In genomic region chr3:52147804-52148203, GRCh38 we compare ENCODE assay signal across 24 cellular contexts. TPM values are rescaled to one million over a fixed set of nuclear protein-coding genes. Genes with fewer than 3 reads are reported as not detected.
A peak's percentile ranks its signal among the peaks of the same experiment; 100 is the strongest.
DNase-seq lines count a peak whose midpoint lies in the region; ATAC-seq and TF ChIP-seq lines count a peak whose summit lies in the region.
"Had no signal": no experiment of that assay in that cellular context is flagged by ENCODE, and none has a peak within 500 bp of the region (broad histone marks: within the 10 kb centered on the region; RNA-seq: fewer than 3 reads in every experiment).

No MANE protein-coding gene starts in this region.

- no peaks in the 10 kb centered on the region for H3K9me3 ChIP-seq in IMR-90 (ENCODE audit: control insufficient read depth, insufficient read depth, low read length)
- H3K9me3 ChIP-seq: BE2C, HAP-1, SJSA1 had no signal

- H3K9me3 Mint-ChIP-seq in activated CD4-positive, alpha-beta T cell treated with anti-CD3 and anti-CD28 coated beads, Interleukin-2, amount 10 ng/mL, durations not matched to agents 7 days and 5 days, result no peaks in the 10 kb centered on the region
- H3K9me3 Mint-ChIP-seq: HFFc6, IgD-negative memory B cell had no signal

- H2BK20ac ChIP-seq in IMR-90 (ENCODE audit: low read depth, low read length), result no peak overlapping the region

- 59% methylated on average over 5 of the region's 8 CpGs; no CpG with 5 or more reads in 1 of the 2 experiments for WGBS in IMR-90 (ENCODE audit: extremely low coverage in 2 of 2, insufficient read length in 1 of 2), 2 experiments

- H3K4me1 Mint-ChIP-seq in activated CD4-positive, alpha-beta T cell treated with anti-CD3 and anti-CD28 coated beads, Interleukin-2, amount 10 ng/mL, durations not matched to agents 7 days and 5 days, result peaks cover 19% of the 10 kb centered on the region

- H3K4me1 ChIP-seq in IMR-90 (ENCODE audit: control insufficient read depth, insufficient read depth, low read length), result peaks cover 5% of the 10 kb centered on the region
- H3K4me1 ChIP-seq: HAP-1 had no signal

- peak overlapping the region; percentile 28 for H2AFZ ChIP-seq in IMR-90 (replicated peaks; ENCODE audit: low read length, poor library complexity)

- no peak overlapping the region; the same call in 2 of the 3 replicates for H2BK15ac ChIP-seq in IMR-90 (ENCODE audit: low read depth, low read length)

- intact Hi-C loops in IMR-90 (cut with micrococcal nuclease), result no loop called here

- no peaks in the 10 kb centered on the region for H3K27me3 Mint-ChIP-seq in activated CD4-positive, alpha-beta T cell treated with anti-CD3 and anti-CD28 coated beads, Interleukin-2, amount 10 ng/mL, durations not matched to agents 7 days and 5 days
- H3K27me3 Mint-ChIP-seq: IgD-negative memory B cell had no signal

- H3K56ac ChIP-seq in IMR-90 (ENCODE audit: extremely low read depth, insufficient read depth, low read length), result no peak overlapping the region

- peak overlapping the region; percentile 61; the same call in 1 of the 2 replicates for H2AK5ac ChIP-seq in IMR-90 (ENCODE audit: low read depth, low read length)

- no peaks in the 10 kb centered on the region for H3K27me3 ChIP-seq in IMR-90 (ENCODE audit: control insufficient read depth, insufficient read depth, low read length)
- H3K27me3 ChIP-seq: BE2C, SJSA1 had no signal

- no TSS peak for BruUV-seq in IMR-90 (replicated peaks; lab: Mats Ljungman, UMichigan)

- H3K9me1 ChIP-seq in IMR-90 (ENCODE audit: insufficient read depth, low read length), result peaks cover 4% of the 10 kb centered on the region; the same call in 1 of the 2 replicates

- H3K4me3 ChIP-seq in IMR-90 (ENCODE audit: insufficient read depth, low read depth, low read length) (no peak overlapping the region), astrocyte of the spinal cord (ENCODE audit: low read depth, low read length) (no peak overlapping the region)
- H3K4me3 ChIP-seq: GM12878, HAP-1, SJSA1 had no signal

- no peak overlapping the region for H2BK5ac ChIP-seq in IMR-90 (ENCODE audit: low read depth, low read length, poor library complexity, severe bottlenecking)

- ATAC-seq in IMR-90 (ENCODE audit: low read depth) (peak; percentile 68), HG02571 (IDR thresholded peaks at IDR 0.05; ENCODE audit: unreplicated experiment) (no peak)
- ATAC-seq: GM12878, PC-3, Right ventricle myocardium inferior had no signal

- dilution Hi-C loops in IMR-90 (cut with HindIII; ENCODE audit: low sequenced_read_pairs, unreplicated experiment), result no loop called here

- no peak overlapping the region for H3K4me2 ChIP-seq in IMR-90 (ENCODE audit: low read depth, low read length)

- H3K4ac ChIP-seq in IMR-90 (ENCODE audit: low read depth, low read length), result peak overlapping the region; percentile 38

- TF ChIP-seq CTCF in IMR-90 (conservative IDR thresholded peaks at IDR 0.05; ENCODE audit: low read depth, low read length) (no peak), astrocyte of the spinal cord (IDR thresholded peaks at IDR 0.05; ENCODE audit: low read depth, low read length) (no peak)

- H3K27ac ChIP-seq in IMR-90 (ENCODE audit: insufficient read depth, low read length), result no peak overlapping the region
- H3K27ac ChIP-seq: SJSA1 had no signal

- H3K36me3 Mint-ChIP-seq in activated CD4-positive, alpha-beta T cell treated with anti-CD3 and anti-CD28 coated beads, Interleukin-2, amount 10 ng/mL, durations not matched to agents 7 days and 5 days (ENCODE audit: low read depth), result peaks cover 16% of the 10 kb centered on the region

- no peak overlapping the region for H3K4me3 Mint-ChIP-seq in activated CD4-positive, alpha-beta T cell treated with anti-CD3 and anti-CD28 coated beads, Interleukin-2, amount 10 ng/mL, durations not matched to agents 7 days and 5 days
- H3K4me3 Mint-ChIP-seq: HFFc6, IgD-negative memory B cell had no signal

- peaks cover 18 to 41% of the 10 kb centered on the region in 2 experiments; a peak in 1 of 4 replicates for H3K79me1 ChIP-seq in IMR-90 (ENCODE audit: low read depth in 1 of 2, low read length in 2 of 2)

- POLR2A ChIA-PET in IMR-90 (lab: Charles Lee; ENCODE audit: unreplicated experiment), result no interaction called here
- POLR2A ChIA-PET in activated CD4-positive, alpha-beta T cell treated with anti-CD3 and anti-CD28 coated beads, Interleukin-2, amount 10 ng/mL, durations not matched to agents 7 days and 5 days (lab: Charles Lee), result no interaction called here

- H4K91ac ChIP-seq in IMR-90 (ENCODE audit: insufficient read depth, low read depth, low read length), result peak overlapping the region; percentile 21; the same call in 1 of the 2 replicates

- H4K8ac ChIP-seq in IMR-90 (ENCODE audit: low read depth in 2 of 2, low read length in 2 of 2), result no peak overlapping the region; a peak in 1 of 4 replicates

- in situ Hi-C loops in IMR-90 (cut with MboI; ENCODE audit: low sequenced_read_pairs) (no loop called here), astrocyte of the spinal cord (cut with HindIII; ENCODE audit: low sequenced_read_pairs) (no loop called here)

- H3K18ac ChIP-seq in IMR-90 (ENCODE audit: low read depth, low read length), result no peak overlapping the region

- H4K5ac ChIP-seq in IMR-90 (ENCODE audit: low read depth, low read length), result no peak overlapping the region; the same call in 1 of the 2 replicates

- DNase-seq in IMR-90 (peak; percentile 69), astrocyte of the spinal cord (ENCODE audit: low read depth, low spot score) (peak; percentile 14), islet precursor cell (peak; percentile 31), NCI-H2171 (lab: John Stamatoyannopoulos, UW) (no peak)
- DNase-seq in activated CD4-positive, alpha-beta T cell treated with anti-CD3 and anti-CD28 coated beads, Interleukin-2, amount 10 ng/mL, durations not matched to agents 7 days and 5 days, result no peak
- DNase-seq in activated effector memory CD4-positive, alpha-beta T cell treated with anti-CD3 and anti-CD28 coated beads, Interleukin-2, amount 50 U/mL, for 16 hours, result no peak
- DNase-seq: BE2C, GDM1, GOT3, HFFc6, NCI-H1092, NCI-H1417 treated with DMSO at 0.1 percent for 48 hours, NCI-H1694 treated with DMSO at 0.1 percent for 48 hours, NCI-H2081, NCI-H226, NCI-H510A, NCI-H774, PC-3 had no signal

- H2BK120ac ChIP-seq in IMR-90 (ENCODE audit: low read depth, low read length), result peak overlapping the region; percentile 12; the same call in 1 of the 2 replicates

- no peak overlapping the region for H3K23ac ChIP-seq in IMR-90 (ENCODE audit: low read depth, low read length)

- CTCF ChIA-PET in IMR-90 (lab: Yijun Ruan, JAX), result interaction anchor here (1.7 to 1.8 kb wide), 2 partner anchors 24 to 146 kb away, joined by 3 to 5 read pairs; no protein-coding TSS in a partner anchor
- CTCF ChIA-PET in activated CD4-positive, alpha-beta T cell treated with anti-CD3 and anti-CD28 coated beads, Interleukin-2, amount 10 ng/mL, durations not matched to agents 7 days and 5 days (lab: Charles Lee), result interaction anchor here (0.8 to 1.5 kb wide), 2 partner anchors 9 to 147 kb away, joined by 3 to 4 read pairs; no protein-coding TSS in a partner anchor

- TF ChIP-seq RAD21 in IMR-90 (IDR thresholded peaks at IDR 0.05; ENCODE audit: low read length), result no peak

- H3K36me3 ChIP-seq in IMR-90 (ENCODE audit: control insufficient read depth, insufficient read depth, low read length), result peaks cover 1% of the 10 kb centered on the region; the same call in 1 of the 2 replicates
- H3K36me3 ChIP-seq: BE2C had no signal

- H2AK9ac ChIP-seq in IMR-90 (replicated peaks; ENCODE audit: low read depth, low read length, poor library complexity), result peak overlapping the region; percentile 32

- no peaks in the 10 kb centered on the region for H4K20me1 ChIP-seq in IMR-90 (ENCODE audit: insufficient read depth, low read length)

- no peak for TF ChIP-seq POLR2A in IMR-90 (IDR thresholded peaks at IDR 0.05; ENCODE audit: low read depth, low read length)

- no peak overlapping the region for H3K14ac ChIP-seq in IMR-90 (replicated peaks; ENCODE audit: low read depth, low read length)

- H3K27ac Mint-ChIP-seq in activated CD4-positive, alpha-beta T cell treated with anti-CD3 and anti-CD28 coated beads, Interleukin-2, amount 10 ng/mL, durations not matched to agents 7 days and 5 days, result no peak overlapping the region
- H3K27ac Mint-ChIP-seq: HFFc6, IgD-negative memory B cell had no signal

- H3K9ac ChIP-seq in IMR-90 (ENCODE audit: low read depth, low read length), result no peak overlapping the region

TF ChIP-seq in IMR-90, 13 proteins besides CTCF, POLR2A, EP300 and RAD21:
- TF ChIP-seq MAZ (IDR thresholded peaks at IDR 0.05; ENCODE audit: borderline replicate concordance, low read depth, low read length) (no peak), MXI1 (IDR thresholded peaks at IDR 0.05; ENCODE audit: borderline replicate concordance, low read depth, low read length) (peak; percentile 80), BHLHE40 (IDR thresholded peaks at IDR 0.05; ENCODE audit: low read depth, low read length) (peak; percentile 89)

RNA-seq across cellular contexts. Expression of gene POC1A, which starts 6.4 kb away (rescaled TPM):
- total RNA-seq in IMR-90 (2012; rRNA removed), result 8.3 and 10.6 TPM in 2 replicates
- 11.5 TPM in 2 replicates for polyA plus RNA-seq in IMR-90 (2012; rRNA removed)
- polyA plus RNA-seq in IMR-90 (2012; cell fraction: cytosol; rRNA removed), result 9.0 and 9.3 TPM in 2 replicates
- 5.2 and 10.5 TPM in 2 replicates for polyA plus RNA-seq in IMR-90 (2012; cell fraction: nucleus; rRNA removed; ENCODE audit: low replicate concordance)
- total RNA-seq in activated CD4-positive, alpha-beta T cell treated with anti-CD3 and anti-CD28 coated beads, Interleukin-2, amount 10 ng/mL, durations not matched to agents 7 days and 5 days, result 10 to 100 TPM; 26.9 to 28.2 TPM

RNA-seq across cellular contexts. Expression of gene ALAS1, which starts 50.2 kb away (rescaled TPM):
- total RNA-seq in IMR-90 (2012; rRNA removed), result 29.7 and 32.8 TPM in 2 replicates
- 47.2 and 47.8 TPM in 2 replicates for polyA plus RNA-seq in IMR-90 (2012; rRNA removed)
- 34.1 and 38.0 TPM in 2 replicates for polyA plus RNA-seq in IMR-90 (2012; cell fraction: cytosol; rRNA removed)
- polyA plus RNA-seq in IMR-90 (2012; cell fraction: nucleus; rRNA removed; ENCODE audit: low replicate concordance), result 38.1 and 45.9 TPM in 2 replicates
- total RNA-seq in activated CD4-positive, alpha-beta T cell treated with anti-CD3 and anti-CD28 coated beads, Interleukin-2, amount 10 ng/mL, durations not matched to agents 7 days and 5 days, result 10 to 100 TPM; 47.5 to 58.4 TPM

Comparison
In these comparisons a context has a peak if more than half of its experiments do, and no peak if none do; other contexts are left out.
1. DNase-seq: peak in IMR-90 (single experiment), astrocyte of the spinal cord (single experiment) and islet precursor cell (single experiment); none in activated CD4-positive, alpha-beta T cell treated with anti-CD3 and anti-CD28 coated beads, Interleukin-2, amount 10 ng/mL, durations not matched to agents 7 days and 5 days (single experiment), activated effector memory CD4-positive, alpha-beta T cell treated with anti-CD3 and anti-CD28 coated beads, Interleukin-2, amount 50 U/mL, for 16 hours (single experiment) and NCI-H2171 (single experiment).